Comparison of ENCODE assay signal across 10 cellular contexts in the genomic region with DNA sequence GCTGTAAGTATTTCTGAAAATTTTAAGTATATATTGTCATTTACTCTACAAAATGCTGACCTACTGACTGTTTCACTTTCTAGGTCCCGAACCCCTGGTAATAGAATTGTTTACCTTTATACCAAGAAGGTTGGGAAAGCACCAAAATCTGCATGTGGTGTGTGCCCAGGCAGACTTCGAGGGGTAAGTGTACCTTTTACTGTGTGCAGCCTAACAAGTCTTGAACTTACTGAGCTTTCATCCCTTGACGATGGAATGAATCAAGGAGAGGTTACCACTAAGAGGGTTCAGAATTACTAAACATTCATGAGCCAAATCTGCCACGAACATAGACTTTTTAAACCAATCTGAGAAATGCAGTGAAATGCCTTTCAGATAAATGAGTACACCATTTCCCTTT. TPM values are rescaled to one million over a fixed set of nuclear protein-coding genes. Genes with fewer than 3 reads are reported as not detected.
DNase-seq lines count a peak whose midpoint lies in the region; ATAC-seq, FAIRE-seq and TF ChIP-seq lines count a peak whose summit lies in the region.
"Had no signal": no experiment of that assay in that cellular context is flagged by ENCODE, and none has a peak within 500 bp of the region (broad histone marks: within the 10 kb centered on the region; RNA-seq: fewer than 3 reads in every experiment).

No MANE protein-coding gene starts in this region.

- H3K27ac Mint-ChIP-seq in H9, result no peak overlapping the region
- peak overlapping the region; percentile 99 for H3K27ac Mint-ChIP-seq in activated T-helper 17 cell treated with anti-CD3 and anti-CD28 coated beads, Interleukin-2, amount 50 U/mL, for 72 hours

- FAIRE-seq in A549 (lab: Jason Lieb, UNC) (no peak), keratinocyte (lab: Jason Lieb, UNC) (no peak)

- 0 out of 5 replicates have a peak, but pooled peaks cover 0 to 3% of the 10 kb centered on the region in 2 experiments for H3K9me3 Mint-ChIP-seq in H9
- H3K9me3 Mint-ChIP-seq in activated T-helper 17 cell treated with anti-CD3 and anti-CD28 coated beads, Interleukin-2, amount 50 U/mL, for 72 hours, result no peaks in the 10 kb centered on the region

- H3K9me3 ChIP-seq in A549 (no peaks in the 10 kb centered on the region), H9 (ENCODE audit: control insufficient read depth, low read depth, low read length) (no peaks in the 10 kb centered on the region), keratinocyte (ENCODE audit: control insufficient read depth, low read depth, low read length) (no peaks in the 10 kb centered on the region), left lung (no peaks in the 10 kb centered on the region)

- H3K23ac ChIP-seq in H9 (ENCODE audit: insufficient read length, low read depth, low read length), result no peak overlapping the region

- no peak overlapping the region for H2AFZ ChIP-seq in H9 (ENCODE audit: low read length)
- no peak overlapping the region for H2AFZ ChIP-seq in keratinocyte (ENCODE audit: control insufficient read depth, low read length)

- H3K9ac ChIP-seq in H9 (ENCODE audit: extremely low read depth, insufficient read length, low read length), result peak overlapping the region; percentile 97
- peak overlapping the region; percentile 94 for H3K9ac ChIP-seq in keratinocyte (ENCODE audit: control insufficient read depth, extremely low read depth, insufficient read depth, low read length)

- peaks cover 15% of the 10 kb centered on the region; the same call in 1 of the 2 replicates for H3K79me2 ChIP-seq in H9 (ENCODE audit: insufficient read depth, low read length)
- H3K79me2 ChIP-seq in keratinocyte (ENCODE audit: control insufficient read depth, insufficient read depth, low read length), result peaks cover 50% of the 10 kb centered on the region

- H3K4me1 Mint-ChIP-seq in H9, result peaks cover 25 to 28% of the 10 kb centered on the region in 2 experiments
- peaks cover 26% of the 10 kb centered on the region for H3K4me1 Mint-ChIP-seq in activated T-helper 17 cell treated with anti-CD3 and anti-CD28 coated beads, Interleukin-2, amount 50 U/mL, for 72 hours

- H4K8ac ChIP-seq in H9 (replicated peaks; ENCODE audit: insufficient read length, low read depth, low read length), result no peak overlapping the region

- H3K4me1 ChIP-seq in A549 (peaks cover 28% of the 10 kb centered on the region; the same call in 2 of the 3 replicates), H9 (ENCODE audit: insufficient read depth, low read length) (peaks cover 2% of the 10 kb centered on the region; the same call in 1 of the 2 replicates), keratinocyte (ENCODE audit: control insufficient read depth, extremely low read depth, insufficient read depth, low read length) (peaks cover 15% of the 10 kb centered on the region), left lung (peaks cover 17 to 48% of the 10 kb centered on the region in 2 donors)

- H3K18ac ChIP-seq in H9 (ENCODE audit: insufficient read length, low read depth, low read length), result no peak overlapping the region

- dilution Hi-C loops in keratinocyte (cut with MboI; ENCODE audit: extremely low pct_ligation_motif_present, low sequenced_read_pairs), result no loop called here

- no peak overlapping the region for H3T11ph ChIP-seq in H9 (ENCODE audit: low read length)

- peaks cover 8% of the 10 kb centered on the region for H3K23me2 ChIP-seq in H9 (ENCODE audit: insufficient read length, low read depth, low read length, poor library complexity, severe bottlenecking)

- peaks cover 3% of the 10 kb centered on the region for H3K79me1 ChIP-seq in H9 (ENCODE audit: insufficient read depth, low read depth, low read length, poor library complexity, severe bottlenecking)

- H3K56ac ChIP-seq in H9 (ENCODE audit: insufficient read length, low read depth, low read length), result no peak overlapping the region

- TF ChIP-seq EP300 in A549 (IDR thresholded peaks at IDR 0.05), result no peak

- H2BK5ac ChIP-seq in H9 (ENCODE audit: insufficient read length, low read length), result no peak overlapping the region

- H4K5ac ChIP-seq in H9 (ENCODE audit: insufficient read length, low read depth, low read length), result no peak overlapping the region

- H2BK12ac ChIP-seq in H9 (ENCODE audit: insufficient read length, low read depth, low read length), result no peak overlapping the region

- intact Hi-C loops in left lung (cut with DNase I), result no loop called here

- peak overlapping the region; percentile 9 to 97; a peak in 2 of 6 replicates for H3K27ac ChIP-seq in A549
- no peak overlapping the region for H3K27ac ChIP-seq in H9 (ENCODE audit: insufficient read length, low read depth, low read length)
- peak overlapping the region; percentile 96 for H3K27ac ChIP-seq in keratinocyte (ENCODE audit: control insufficient read depth, insufficient read depth, low read length)
- peak overlapping the region in 1 of 2 donors; percentile 82 for H3K27ac ChIP-seq in left lung

- no peak overlapping the region for H2BK20ac ChIP-seq in H9 (ENCODE audit: low read depth, low read length, poor library complexity, severe bottlenecking)

- H2BK120ac ChIP-seq in H9 (ENCODE audit: low read depth, low read length, poor library complexity, severe bottlenecking), result no peak overlapping the region

- no peak for TF ChIP-seq CTCF in A549 (IDR thresholded peaks at IDR 0.05)
- no peak for TF ChIP-seq CTCF in H9 (conservative IDR thresholded peaks at IDR 0.05)
- TF ChIP-seq CTCF in keratinocyte (optimal IDR thresholded peaks at IDR 0.05 in 1 of 3, IDR thresholded peaks at IDR 0.05 in 1 of 3, conservative IDR thresholded peaks at IDR 0.05 in 1 of 3; ENCODE audit: extremely low read depth in 1 of 3, insufficient read depth in 2 of 3, low read length in 3 of 3), result no peak
- no peak for TF ChIP-seq CTCF in left lung (IDR thresholded peaks at IDR 0.05)
- TF ChIP-seq CTCF in GM20000 (IDR thresholded peaks at IDR 0.05; ENCODE audit: extremely low read depth, missing control alignments), result no peak

- H3K4me3 Mint-ChIP-seq in H9, result peak overlapping the region; percentile 94 to 100; a peak in 4 of 5 replicates
- peak overlapping the region; percentile 99 for H3K4me3 Mint-ChIP-seq in activated T-helper 17 cell treated with anti-CD3 and anti-CD28 coated beads, Interleukin-2, amount 50 U/mL, for 72 hours

- CTCF ChIA-PET in A549 (lab: Yijun Ruan, JAX), result no interaction called here

- H3K14ac ChIP-seq in H9 (ENCODE audit: insufficient read depth, low read length), result no peak overlapping the region

- 65% methylated on average over 4 of the region's 4 CpGs for WGBS in A549 (ENCODE audit: missing lambda C conversion rate)
- no CpG with 5 or more reads among the region's 4 CpGs for WGBS in H9 (ENCODE audit: extremely low coverage, insufficient read length, low lambda C conversion rate)

- TF ChIP-seq RAD21 in A549 (conservative IDR thresholded peaks at IDR 0.05 in 1 of 2, IDR thresholded peaks at IDR 0.05 in 1 of 2), result no peak

- H4K20me1 ChIP-seq in H9 (ENCODE audit: control insufficient read depth, insufficient read depth, insufficient read length) (no peaks in the 10 kb centered on the region), keratinocyte (ENCODE audit: control insufficient read depth, extremely low read depth, insufficient read depth, low read length) (peaks cover 29% of the 10 kb centered on the region)

- peaks cover 51 to 64% (median 60%) of the 10 kb centered on the region in 3 experiments for H3K36me3 Mint-ChIP-seq in H9 (ENCODE audit: insufficient read depth in 1 of 3, low read depth in 3 of 3)
- peaks cover 71% of the 10 kb centered on the region for H3K36me3 Mint-ChIP-seq in activated T-helper 17 cell treated with anti-CD3 and anti-CD28 coated beads, Interleukin-2, amount 50 U/mL, for 72 hours (ENCODE audit: low read depth)

- no peak for DNase-seq in A549 (ENCODE audit: low read depth in 1 of 2, low spot score in 1 of 2)
- DNase-seq in H9, result no peak
- DNase-seq in keratinocyte (ENCODE audit: low read depth, low spot score), result no peak
- DNase-seq in left lung, result no peak
- no peak for DNase-seq in GM20000 (ENCODE audit: low spot score)
- DNase-seq: activated CD8-positive, alpha-beta memory T cell treated with anti-CD3 and anti-CD28 coated beads, Interleukin-2, amount 50 U/mL, for 4 hours; DMS153 had no signal

- H3K4me3 ChIP-seq in A549 (peak overlapping the region; percentile 80), keratinocyte (ENCODE audit: control insufficient read depth in 2 of 3, extremely low read depth in 1 of 3, insufficient read depth in 2 of 3, low read depth in 1 of 3, low read length in 3 of 3) (peak overlapping the region; percentile 82 to 85 (median 83)), left lung (peak overlapping the region in 1 of 2 donors; percentile 81)

- POLR2A ChIA-PET in A549 (lab: Yijun Ruan, JAX), result no interaction called here

- peaks cover 29 to 34% of the 10 kb centered on the region in 2 experiments for H3K36me3 ChIP-seq in keratinocyte (ENCODE audit: control insufficient read depth in 2 of 2, extremely low read depth in 1 of 2, insufficient read depth in 2 of 2, low read length in 2 of 2)
- peaks cover 0 to 53% of the 10 kb centered on the region in 2 donors for H3K36me3 ChIP-seq in left lung

- no peak overlapping the region for H4K91ac ChIP-seq in H9 (ENCODE audit: insufficient read length, low read depth, low read length)

- no peak overlapping the region for H2AK5ac ChIP-seq in H9 (ENCODE audit: insufficient read length, low read length)

- ATAC-seq in A549, result no peak
- peak; percentile 47 for ATAC-seq in activated T-helper 17 cell treated with anti-CD3 and anti-CD28 coated beads, Interleukin-2, amount 50 U/mL, for 72 hours (replicated peaks)
- ATAC-seq in left lung, result no peak
- ATAC-seq in HG02973 (IDR thresholded peaks at IDR 0.05; ENCODE audit: unreplicated experiment), result no peak
- ATAC-seq in HG03280 (IDR thresholded peaks at IDR 0.05; ENCODE audit: unreplicated experiment), result no peak

- no peaks in the 10 kb centered on the region for H3K9me1 ChIP-seq in keratinocyte (ENCODE audit: control insufficient read depth, extremely low read depth, insufficient read depth, low read length)

- H3K4ac ChIP-seq in H9 (ENCODE audit: low read depth, low read length), result no peak overlapping the region

- H3K27me3 ChIP-seq in H9 (ENCODE audit: insufficient read depth, low read length) (no peaks in the 10 kb centered on the region), keratinocyte (ENCODE audit: control insufficient read depth, extremely low read depth, insufficient read depth, low read length) (no peaks in the 10 kb centered on the region), left lung (no peaks in the 10 kb centered on the region)

- H3K27me3 Mint-ChIP-seq in H9 (ENCODE audit: low read depth), result no peaks in the 10 kb centered on the region
- H3K27me3 Mint-ChIP-seq in activated T-helper 17 cell treated with anti-CD3 and anti-CD28 coated beads, Interleukin-2, amount 50 U/mL, for 72 hours, result no peaks in the 10 kb centered on the region

- no peak for TF ChIP-seq POLR2A in A549 (IDR thresholded peaks at IDR 0.05; ENCODE audit: low read length)

- no peak overlapping the region for H2BK15ac ChIP-seq in H9 (ENCODE audit: low read depth, low read length)

- H3K4me2 ChIP-seq in A549 (peak overlapping the region; percentile 88), H9 (ENCODE audit: insufficient read depth, insufficient read length, low read length) (peak overlapping the region; percentile 86), keratinocyte (ENCODE audit: control insufficient read depth, extremely low read depth, insufficient read depth, low read depth, low read length) (peak overlapping the region; percentile 73)

RNA-seq across cellular contexts. Expression of a gene that starts 1.6 kb away (rescaled TPM):
- polyA plus RNA-seq in A549 (2011; rRNA removed) (1,255 and 1,328 TPM in 2 replicates), A549 (2017; fragmentation: RNase III; extraction: RNeasy Plus Mini Kit Qiagen cat#74134 plus additional on column Dnase treatment) (918 to 949 TPM (median 926 TPM) in 3 replicates), keratinocyte (1,911 to 3,183 TPM (median 3,164 TPM) in 3 replicates)
- polyA plus RNA-seq in A549 (2012; cell fraction: cytosol; rRNA removed), result 912 and 1,065 TPM in 2 replicates
- 210 and 338 TPM in 2 replicates for polyA plus RNA-seq in A549 (2012; cell fraction: nucleus; rRNA removed)
- 90.8 and 134 TPM in 2 replicates for polyA minus RNA-seq in A549 (2011; rRNA and poly(A)+ RNA removed)
- total RNA-seq in H9 (2021) (1,375 and 1,393 TPM in 2 replicates), left lung (100 to 1,000 TPM; 901 to 922 TPM)
- 1,000 to 10,000 TPM; 1,481 to 2,007 TPM for total RNA-seq in activated T-helper 17 cell treated with anti-CD3 and anti-CD28 coated beads, Interleukin-2, amount 50 U/mL, for 72 hours
- polyA plus RNA-seq in keratinocyte (2011; ENCODE audit: low read depth), result 1,697 TPM
- 2,459 and 3,298 TPM in 2 replicates for polyA plus RNA-seq in keratinocyte (2011; cell fraction: cytosol; rRNA removed)
- 513 and 676 TPM in 2 replicates for polyA plus RNA-seq in keratinocyte (2011; cell fraction: nucleus; rRNA removed)
- 2,293 and 3,522 TPM in 2 replicates for polyA plus RNA-seq in keratinocyte (2012; ENCODE audit: low replicate concordance)
- 162 to 467 TPM (median 393 TPM) in 3 replicates for polyA minus RNA-seq in keratinocyte
- 235 TPM for polyA minus RNA-seq in keratinocyte (2011; cell fraction: cytosol; rRNA and poly(A)+ RNA removed)
- 53.3 and 81.4 TPM in 2 replicates for polyA minus RNA-seq in keratinocyte (2011; cell fraction: nucleus; rRNA and poly(A)+ RNA removed)

RNA-seq across cellular contexts. Expression of a gene that starts 28.4 kb away (rescaled TPM):
- polyA plus RNA-seq in A549 (2011; rRNA removed) (133 and 166 TPM in 2 replicates), A549 (2017; fragmentation: RNase III; extraction: RNeasy Plus Mini Kit Qiagen cat#74134 plus additional on column Dnase treatment) (107 to 128 TPM (median 127 TPM) in 3 replicates), keratinocyte (92.9 to 147 TPM (median 109 TPM) in 3 replicates)
- polyA plus RNA-seq in A549 (2012; cell fraction: cytosol; rRNA removed), result 41.4 and 57.1 TPM in 2 replicates
- 13.8 and 42.1 TPM in 2 replicates for polyA plus RNA-seq in A549 (2012; cell fraction: nucleus; rRNA removed)
- 41.3 and 56.3 TPM in 2 replicates for polyA minus RNA-seq in A549 (2011; rRNA and poly(A)+ RNA removed)
- total RNA-seq in H9 (2021) (130 and 134 TPM in 2 replicates), left lung (100 to 1,000 TPM; 133 to 139 TPM)
- 10 to 100 TPM; 48.8 to 69.7 TPM for total RNA-seq in activated T-helper 17 cell treated with anti-CD3 and anti-CD28 coated beads, Interleukin-2, amount 50 U/mL, for 72 hours
- polyA plus RNA-seq in keratinocyte (2011; ENCODE audit: low read depth), result 90.6 TPM
- polyA plus RNA-seq in keratinocyte (2011; cell fraction: cytosol; rRNA removed), result 89.6 and 145 TPM in 2 replicates
- 72.1 and 81.9 TPM in 2 replicates for polyA plus RNA-seq in keratinocyte (2011; cell fraction: nucleus; rRNA removed)
- polyA plus RNA-seq in keratinocyte (2012; ENCODE audit: low replicate concordance), result 77.2 and 115 TPM in 2 replicates
- 32.5 to 72.3 TPM (median 64.3 TPM) in 3 replicates for polyA minus RNA-seq in keratinocyte
- polyA minus RNA-seq in keratinocyte (2011; cell fraction: cytosol; rRNA and poly(A)+ RNA removed), result 47.8 TPM
- polyA minus RNA-seq in keratinocyte (2011; cell fraction: nucleus; rRNA and poly(A)+ RNA removed), result 20.0 and 36.5 TPM in 2 replicates
